Comparison of ENCODE assay signal across 22 cellular contexts in genomic region chr13:35057858-35058257, GRCh38.
DNase-seq lines count a peak whose midpoint lies in the region; ATAC-seq and TF ChIP-seq lines count a peak whose summit lies in the region.
"Had no signal": no experiment of that assay in that cellular context is flagged by ENCODE, and none has a peak within 500 bp of the region (broad histone marks: within the 10 kb centered on the region; RNA-seq: fewer than 3 reads in every experiment).

No MANE protein-coding gene starts in this region.

- CTCF ChIA-PET in WTC11 (lab: Charles Lee), result no interaction called here

- no peaks in the 10 kb centered on the region for H3K36me3 ChIP-seq in H7 (replicated peaks; ENCODE audit: control insufficient read depth, insufficient read depth, low read length)
- H3K36me3 ChIP-seq: BE2C; BLaER1 treated with 17β-estradiol and CSF1 and Interleukin-3, amounts not matched to agents 10 nM and 100 nM had no signal

- no peak for TF ChIP-seq CTCF in WTC11 (IDR thresholded peaks at IDR 0.05)

- POLR2A ChIA-PET in WTC11 (lab: Charles Lee), result no interaction called here

- no peak overlapping the region; the same call in 1 of the 2 replicates for H3K27ac Mint-ChIP-seq in WTC11
- H3K27ac Mint-ChIP-seq: CD14-positive monocyte; CD4-positive, alpha-beta T cell; CD8-positive, alpha-beta memory T cell had no signal

- no peaks in the 10 kb centered on the region for H3K27me3 ChIP-seq in H7 (ENCODE audit: control insufficient read depth, insufficient read depth, low read length)
- H3K27me3 ChIP-seq: BE2C; BLaER1 treated with 17β-estradiol and CSF1 and Interleukin-3, amounts not matched to agents 10 nM and 100 nM had no signal

- H3K27me3 Mint-ChIP-seq in WTC11 (ENCODE audit: low read depth), result no peaks in the 10 kb centered on the region
- H3K27me3 Mint-ChIP-seq: CD4-positive, alpha-beta T cell; CD8-positive, alpha-beta memory T cell had no signal

- ATAC-seq in WTC11 (peak; percentile 56; the same call in 1 of the 2 replicates), GM19324 (IDR thresholded peaks at IDR 0.05; ENCODE audit: low FRiP score, unreplicated experiment) (no peak), GM21367 (IDR thresholded peaks at IDR 0.05; ENCODE audit: unreplicated experiment) (no peak)
- ATAC-seq: A549, HCT116 had no signal

- no peak overlapping the region for H3K4me3 Mint-ChIP-seq in WTC11
- H3K4me3 Mint-ChIP-seq: CD14-positive monocyte; CD4-positive, alpha-beta T cell; CD8-positive, alpha-beta memory T cell had no signal

- no peaks in the 10 kb centered on the region for H3K9me3 Mint-ChIP-seq in WTC11
- H3K9me3 Mint-ChIP-seq: CD14-positive monocyte had no signal

- no peaks in the 10 kb centered on the region for H3K36me3 Mint-ChIP-seq in WTC11
- H3K36me3 Mint-ChIP-seq: CD14-positive monocyte; CD8-positive, alpha-beta memory T cell had no signal

- DNase-seq in H7 (peak; percentile 1), WTC11 (ENCODE audit: low spot score) (no peak), iPS-NIHi7 (ENCODE audit: extremely low spot score) (peak; percentile 12), GM03348 (ENCODE audit: low spot score) (no peak), cerebellum (ENCODE audit: low spot score) (no peak)
- DNase-seq: 8988T; ACHN; AML-193; BE2C; CD4-positive, alpha-beta T cell; CD8-positive, alpha-beta memory T cell; DMS 273 treated with DMSO at 0.1 percent for 48 hours; DMS79; EL; GDM1; GOT3 had no signal

- peaks cover 7% of the 10 kb centered on the region for H3K4me1 Mint-ChIP-seq in WTC11
- H3K4me1 Mint-ChIP-seq: CD14-positive monocyte; CD8-positive, alpha-beta memory T cell had no signal

- H3K4me3 ChIP-seq in H7 (ENCODE audit: insufficient read depth, low read depth, low read length), result no peak overlapping the region
- H3K4me3 ChIP-seq: A549; BLaER1 treated with 17β-estradiol and CSF1 and Interleukin-3, amounts not matched to agents 10 nM and 100 nM had no signal

TF ChIP-seq in WTC11, 78 proteins besides CTCF, POLR2A, EP300 and RAD21:
- no peak for TF ChIP-seq NR2C2 (CRISPR knock-in tag; IDR thresholded peaks at IDR 0.05)
- TF ChIP-seq MLX (CRISPR knock-in tag; IDR thresholded peaks at IDR 0.05), result no peak
- no peak for TF ChIP-seq RORB (CRISPR knock-in tag; IDR thresholded peaks at IDR 0.05)
- TF ChIP-seq USF1 (CRISPR knock-in tag; IDR thresholded peaks at IDR 0.05), result no peak
- TF ChIP-seq, protein P1, sequence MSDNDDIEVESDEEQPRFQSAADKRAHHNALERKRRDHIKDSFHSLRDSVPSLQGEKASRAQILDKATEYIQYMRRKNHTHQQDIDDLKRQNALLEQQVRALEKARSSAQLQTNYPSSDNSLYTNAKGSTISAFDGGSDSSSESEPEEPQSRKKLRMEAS (CRISPR knock-in tag; IDR thresholded peaks at IDR 0.05), result no peak
- TF ChIP-seq AR (CRISPR knock-in tag; IDR thresholded peaks at IDR 0.05), result no peak
- TF ChIP-seq SP1 (CRISPR knock-in tag; conservative IDR thresholded peaks at IDR 0.05), result no peak
- no peak for TF ChIP-seq ZBTB21 (CRISPR knock-in tag; IDR thresholded peaks at IDR 0.05; ENCODE audit: borderline replicate concordance)
- TF ChIP-seq SMAD3 (CRISPR knock-in tag; IDR thresholded peaks at IDR 0.05; ENCODE audit: borderline replicate concordance), result no peak
- TF ChIP-seq, protein P2, sequence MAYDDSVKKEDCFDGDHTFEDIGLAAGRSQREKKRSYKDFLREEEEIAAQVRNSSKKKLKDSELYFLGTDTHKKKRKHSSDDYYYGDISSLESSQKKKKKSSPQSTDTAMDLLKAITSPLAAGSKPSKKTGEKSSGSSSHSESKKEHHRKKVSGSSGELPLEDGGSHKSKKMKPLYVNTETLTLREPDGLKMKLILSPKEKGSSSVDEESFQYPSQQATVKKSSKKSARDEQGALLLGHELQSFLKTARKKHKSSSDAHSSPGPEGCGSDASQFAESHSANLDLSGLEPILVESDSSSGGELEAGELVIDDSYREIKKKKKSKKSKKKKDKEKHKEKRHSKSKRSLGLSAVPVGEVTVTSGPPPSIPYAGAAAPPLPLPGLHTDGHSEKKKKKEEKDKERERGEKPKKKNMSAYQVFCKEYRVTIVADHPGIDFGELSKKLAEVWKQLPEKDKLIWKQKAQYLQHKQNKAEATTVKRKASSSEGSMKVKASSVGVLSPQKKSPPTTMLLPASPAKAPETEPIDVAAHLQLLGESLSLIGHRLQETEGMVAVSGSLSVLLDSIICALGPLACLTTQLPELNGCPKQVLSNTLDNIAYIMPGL (CRISPR knock-in tag; IDR thresholded peaks at IDR 0.05), result no peak
- TF ChIP-seq ZNF396 (CRISPR knock-in tag; IDR thresholded peaks at IDR 0.05; ENCODE audit: borderline replicate concordance), result no peak
- no peak for TF ChIP-seq OVOL2 (CRISPR knock-in tag; IDR thresholded peaks at IDR 0.05; ENCODE audit: borderline replicate concordance)
- TF ChIP-seq ZNF416 (CRISPR knock-in tag; IDR thresholded peaks at IDR 0.05), result no peak

Comparison
In these comparisons a context has a peak if more than half of its experiments do, and no peak if none do; other contexts are left out.
1. DNase-seq: peak in H7 (single experiment) and iPS-NIHi7 (single experiment); none in WTC11 (single experiment), GM03348 (single experiment) and cerebellum (single experiment).